ENCODE assay signal across 35 cellular contexts in the genomic region with DNA sequence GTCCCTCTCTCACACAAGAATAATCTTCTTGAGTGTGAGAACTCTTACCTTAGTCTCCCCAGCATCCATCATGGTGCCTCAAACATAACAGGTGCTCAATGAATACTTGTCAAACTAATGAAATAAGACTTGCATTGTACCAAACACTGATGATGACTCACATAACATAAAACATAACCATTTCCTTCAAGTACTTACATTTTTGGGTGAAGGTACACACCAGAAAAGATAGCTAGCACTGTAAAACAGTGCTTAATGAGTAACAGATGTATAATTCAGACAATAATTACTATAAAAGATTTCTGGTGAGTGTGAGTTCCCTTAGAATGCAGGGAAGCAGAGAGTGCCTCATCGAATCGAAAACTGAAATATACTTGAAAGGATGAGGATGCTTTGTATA.
"Had no signal": no experiment of that assay in that cellular context is flagged by ENCODE, and none has a peak within 500 bp of the region (broad histone marks: within the 10 kb centered on the region; RNA-seq: fewer than 3 reads in every experiment).

No MANE protein-coding gene starts in this region.

- FAIRE-seq: bronchial epithelial cell, frontal cortex had no signal

- H3K36me3 ChIP-seq: adrenal gland, ascending aorta, brain microvascular endothelial cell, WERI-Rb-1 had no signal

- H3K4me3 ChIP-seq: adrenal gland, ascending aorta, coronary artery, dorsolateral prefrontal cortex had no signal

- H3K4me1 Mint-ChIP-seq: activated B cell treated with CpG ODN at 0.5 μM for 24 hours; activated CD8-positive, alpha-beta memory T cell treated with anti-CD3 and anti-CD28 coated beads, Interleukin-2, amount 10 ng/mL, durations not matched to agents 7 days and 5 days; activated naive CD4-positive, alpha-beta T cell treated with anti-CD3 and anti-CD28 coated beads, Interleukin-2, amount 50 U/mL, for 24 hours; activated naive CD8-positive, alpha-beta T cell treated with anti-CD3 and anti-CD28 coated beads for 36 hours; activated naive CD8-positive, alpha-beta T cell treated with anti-CD3 and anti-CD28 coated beads, Interleukin-2, amount 50 U/mL, for 24 hours; central memory CD8-positive, alpha-beta T cell; endodermal cell; T-cell had no signal

- ATAC-seq: activated CD4-positive, CD25-positive, alpha-beta regulatory T cell treated with anti-CD3 and anti-CD28 coated beads, Interleukin-2, amount 50 U/mL, for 24 hours; activated CD8-positive, alpha-beta memory T cell treated with anti-CD3 and anti-CD28 coated beads, Interleukin-2, amount 10 ng/mL, durations not matched to agents 7 days and 5 days; activated CD8-positive, alpha-beta T cell treated with anti-CD3 and anti-CD28 coated beads, Interleukin-2, amount 10 ng/mL, durations not matched to agents 7 days and 5 days; activated naive CD8-positive, alpha-beta T cell treated with anti-CD3 and anti-CD28 coated beads, Interleukin-2, amount 50 U/mL, for 24 hours; esophagus mucosa; T-cell had no signal

- DNase-seq: activated B cell treated with CpG ODN at 0.5 μM for 24 hours; activated CD4-positive, alpha-beta T cell treated with anti-CD3 and anti-CD28 coated beads for 48 hours; activated CD4-positive, alpha-beta T cell treated with anti-CD3 and anti-CD28 coated beads, Interleukin-2, amount 50 U/mL, for 1 hour; activated CD4-positive, alpha-beta T cell treated with anti-CD3 and anti-CD28 coated beads, Interleukin-2, amount 50 U/mL, for 48 hours; activated CD8-positive, alpha-beta memory T cell treated with anti-CD3 and anti-CD28 coated beads, Interleukin-2, amount 10 ng/mL, durations not matched to agents 7 days and 5 days; activated CD8-positive, alpha-beta memory T cell treated with anti-CD3 and anti-CD28 coated beads, Interleukin-2, amount 50 U/mL, for 4 hours; activated CD8-positive, alpha-beta T cell treated with anti-CD3 and anti-CD28 coated beads, Interleukin-2, amount 10 ng/mL, durations not matched to agents 7 days and 5 days; activated effector memory CD4-positive, alpha-beta T cell treated with anti-CD3 and anti-CD28 coated beads, Interleukin-2, amount 50 U/mL, for 16 hours; activated naive CD4-positive, alpha-beta T cell treated with anti-CD3 and anti-CD28 coated beads for 36 hours; activated naive CD8-positive, alpha-beta T cell treated with anti-CD3 and anti-CD28 coated beads for 36 hours; activated naive CD8-positive, alpha-beta T cell treated with anti-CD3 and anti-CD28 coated beads, Interleukin-2, amount 50 U/mL, for 24 hours; activated T-cell treated with anti-CD3 and anti-CD28 coated beads, Interleukin-2, amount 50 U/mL, for 1 hour; activated T-cell treated with anti-CD3 and anti-CD28 coated beads, Interleukin-2, amount 50 U/mL, for 48 hours; adrenal gland; amygdala; brain microvascular endothelial cell; dorsolateral prefrontal cortex; effector memory CD4-positive, alpha-beta T cell; endodermal cell; head of caudate nucleus; T-cell; T1000; WERI-Rb-1 had no signal

- H3K4me3 Mint-ChIP-seq: activated B cell treated with CpG ODN at 0.5 μM for 24 hours; activated CD8-positive, alpha-beta memory T cell treated with anti-CD3 and anti-CD28 coated beads, Interleukin-2, amount 10 ng/mL, durations not matched to agents 7 days and 5 days; activated CD8-positive, alpha-beta T cell treated with anti-CD3 and anti-CD28 coated beads, Interleukin-2, amount 10 ng/mL, durations not matched to agents 7 days and 5 days; activated naive CD4-positive, alpha-beta T cell treated with anti-CD3 and anti-CD28 coated beads for 36 hours; activated naive CD4-positive, alpha-beta T cell treated with anti-CD3 and anti-CD28 coated beads, Interleukin-2, amount 50 U/mL, for 24 hours; activated naive CD8-positive, alpha-beta T cell treated with anti-CD3 and anti-CD28 coated beads for 36 hours; activated naive CD8-positive, alpha-beta T cell treated with anti-CD3 and anti-CD28 coated beads, Interleukin-2, amount 50 U/mL, for 24 hours; activated T-helper 1 cell treated with anti-CD3 and anti-CD28 coated beads, Interleukin-12 subunit alpha, Interleukin-12 subunit beta, Interleukin-2, Interleukin-4 antibody, amounts not matched to agents 30 ng/mL and 10 ng/mL and 1 ng/mL, durations not matched to agents 14 hours and 24 hours and 36 hours; central memory CD8-positive, alpha-beta T cell; dendritic cell treated with granulocyte-macrophage colony-stimulating factor and Interleukin-4, amounts not matched to agents 40 ng/mL and 50 ng/mL, for 4 days; endodermal cell; T-cell; T-helper 1 cell treated with Interleukin-12 subunit alpha and Interleukin-12 subunit beta and Interleukin-4 antibody, amounts not matched to agents 30 μg/mL and 1 μg/mL, for 36 hours had no signal

- H3K4me1 ChIP-seq: adrenal gland, ascending aorta had no signal

- H3K9me3 Mint-ChIP-seq: activated naive CD4-positive, alpha-beta T cell treated with anti-CD3 and anti-CD28 coated beads, Interleukin-2, amount 50 U/mL, for 24 hours; activated naive CD8-positive, alpha-beta T cell treated with anti-CD3 and anti-CD28 coated beads, Interleukin-2, amount 50 U/mL, for 24 hours; activated T-helper 1 cell treated with anti-CD3 and anti-CD28 coated beads, Interleukin-12 subunit alpha, Interleukin-12 subunit beta, Interleukin-2, Interleukin-4 antibody, amounts not matched to agents 30 ng/mL and 10 ng/mL and 1 ng/mL, durations not matched to agents 14 hours and 24 hours and 36 hours; activated T-helper 2 cell treated with anti-CD3 and anti-CD28 coated beads, Interferon-gamma antibody, Interleukin-2, Interleukin-4, amounts not matched to agents 10 μg/mL and 5 μg/mL and 100 μg/mL, durations not matched to agents 14 hours and 24 hours and 36 hours; central memory CD8-positive, alpha-beta T cell; dendritic cell treated with granulocyte-macrophage colony-stimulating factor and Interleukin-4, amounts not matched to agents 40 ng/mL and 50 ng/mL, for 4 days; T-helper 1 cell treated with Interleukin-12 subunit alpha and Interleukin-12 subunit beta and Interleukin-4 antibody, amounts not matched to agents 30 μg/mL and 1 μg/mL, for 36 hours had no signal

- H3K27ac ChIP-seq: adrenal gland, ascending aorta, brain microvascular endothelial cell, coronary artery, dorsolateral prefrontal cortex, WERI-Rb-1 had no signal

- H3K27me3 ChIP-seq: adrenal gland, ascending aorta, brain microvascular endothelial cell had no signal

- H3K27ac Mint-ChIP-seq: activated B cell treated with CpG ODN at 0.5 μM for 24 hours; activated CD8-positive, alpha-beta memory T cell treated with anti-CD3 and anti-CD28 coated beads, Interleukin-2, amount 10 ng/mL, durations not matched to agents 7 days and 5 days; activated CD8-positive, alpha-beta T cell treated with anti-CD3 and anti-CD28 coated beads, Interleukin-2, amount 10 ng/mL, durations not matched to agents 7 days and 5 days; activated naive CD4-positive, alpha-beta T cell treated with anti-CD3 and anti-CD28 coated beads for 36 hours; activated naive CD4-positive, alpha-beta T cell treated with anti-CD3 and anti-CD28 coated beads, Interleukin-2, amount 50 U/mL, for 24 hours; activated naive CD8-positive, alpha-beta T cell treated with anti-CD3 and anti-CD28 coated beads for 36 hours; activated naive CD8-positive, alpha-beta T cell treated with anti-CD3 and anti-CD28 coated beads, Interleukin-2, amount 50 U/mL, for 24 hours; activated T-helper 1 cell treated with anti-CD3 and anti-CD28 coated beads, Interleukin-12 subunit alpha, Interleukin-12 subunit beta, Interleukin-2, Interleukin-4 antibody, amounts not matched to agents 30 ng/mL and 10 ng/mL and 1 ng/mL, durations not matched to agents 14 hours and 24 hours and 36 hours; activated T-helper 2 cell treated with anti-CD3 and anti-CD28 coated beads, Interferon-gamma antibody, Interleukin-2, Interleukin-4, amounts not matched to agents 10 μg/mL and 5 μg/mL and 100 μg/mL, durations not matched to agents 14 hours and 24 hours and 36 hours; dendritic cell treated with granulocyte-macrophage colony-stimulating factor and Interleukin-4, amounts not matched to agents 40 ng/mL and 50 ng/mL, for 4 days; endodermal cell; T-cell; T-helper 1 cell treated with Interleukin-12 subunit alpha and Interleukin-12 subunit beta and Interleukin-4 antibody, amounts not matched to agents 30 μg/mL and 1 μg/mL, for 36 hours had no signal

- H3K36me3 Mint-ChIP-seq: activated CD8-positive, alpha-beta memory T cell treated with anti-CD3 and anti-CD28 coated beads, Interleukin-2, amount 10 ng/mL, durations not matched to agents 7 days and 5 days; activated naive CD4-positive, alpha-beta T cell treated with anti-CD3 and anti-CD28 coated beads, Interleukin-2, amount 50 U/mL, for 24 hours; activated naive CD8-positive, alpha-beta T cell treated with anti-CD3 and anti-CD28 coated beads for 36 hours; T-cell had no signal

- H3K27me3 Mint-ChIP-seq: activated B cell treated with CpG ODN at 0.5 μM for 24 hours; activated CD8-positive, alpha-beta memory T cell treated with anti-CD3 and anti-CD28 coated beads, Interleukin-2, amount 10 ng/mL, durations not matched to agents 7 days and 5 days; activated naive CD4-positive, alpha-beta T cell treated with anti-CD3 and anti-CD28 coated beads, Interleukin-2, amount 50 U/mL, for 24 hours; activated naive CD8-positive, alpha-beta T cell treated with anti-CD3 and anti-CD28 coated beads for 36 hours; activated naive CD8-positive, alpha-beta T cell treated with anti-CD3 and anti-CD28 coated beads, Interleukin-2, amount 50 U/mL, for 24 hours; central memory CD8-positive, alpha-beta T cell; dendritic cell treated with granulocyte-macrophage colony-stimulating factor and Interleukin-4, amounts not matched to agents 40 ng/mL and 50 ng/mL, for 4 days; T-cell had no signal
